10 cellular contexts compared by ENCODE assay signal in the genomic region with DNA sequence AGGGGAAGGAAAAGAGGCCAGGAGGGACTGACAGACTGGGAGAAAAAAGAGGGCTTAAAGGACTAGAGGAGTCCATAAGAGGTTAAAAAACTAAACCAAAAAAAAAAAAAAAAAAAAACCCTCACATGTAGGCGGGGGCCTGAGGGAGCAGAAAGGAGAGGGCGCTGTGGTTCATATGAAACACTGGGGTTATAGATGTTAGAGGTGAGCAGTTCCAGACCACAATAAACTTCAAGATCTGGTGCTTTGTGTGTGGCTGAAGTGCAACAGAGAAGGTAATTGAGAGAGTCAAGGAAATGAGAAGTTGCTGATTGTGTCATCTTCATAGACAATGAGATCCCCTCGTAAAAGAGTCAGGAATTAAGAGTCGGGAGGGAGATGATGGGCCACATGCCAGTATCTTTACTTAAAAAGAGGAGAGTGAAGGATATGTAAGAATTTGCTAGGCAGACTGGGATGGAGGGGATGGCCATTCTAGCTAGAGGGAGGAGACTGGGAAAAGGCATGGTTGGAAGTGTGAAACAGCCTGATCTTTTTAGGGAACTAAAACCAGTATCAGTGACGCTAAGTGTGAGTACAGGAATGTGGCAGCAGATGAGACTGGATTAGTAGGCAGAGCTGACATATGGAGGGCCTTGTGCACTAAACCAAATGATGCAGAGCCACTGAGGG. TPM values are rescaled to one million over a fixed set of nuclear protein-coding genes. Genes with fewer than 3 reads are reported as not detected.
A peak's percentile ranks its signal among the peaks of the same experiment; 100 is the strongest.
DNase-seq lines count a peak whose midpoint lies in the region; ATAC-seq lines count a peak whose summit lies in the region.
"Had no signal": no experiment of that assay in that cellular context is flagged by ENCODE, and none has a peak within 500 bp of the region (broad histone marks: within the 10 kb centered on the region; RNA-seq: fewer than 3 reads in every experiment).

No MANE protein-coding gene starts in this region.

- H3K9ac ChIP-seq in GM23248 (no peak overlapping the region), mesendoderm (ENCODE audit: low read length) (no peak overlapping the region)

- H2AK5ac ChIP-seq in mesendoderm (ENCODE audit: low read length) = no peak overlapping the region

- H3K9me3 ChIP-seq in GM23248 (ENCODE audit: low read depth) (no peaks in the 10 kb centered on the region), MG63 (no peaks in the 10 kb centered on the region)
- H3K9me3 ChIP-seq: testis had no signal

- no peaks in the 10 kb centered on the region for H3K9me2 ChIP-seq in GM23248 (ENCODE audit: insufficient read depth)

- H3K23ac ChIP-seq in mesendoderm (ENCODE audit: low read length) = no peak overlapping the region

- no peaks in the 10 kb centered on the region for H4K20me1 ChIP-seq in GM23248 (ENCODE audit: insufficient read depth)

- H4K8ac ChIP-seq in mesendoderm (ENCODE audit: low read depth, low read length) = no peak overlapping the region

- no peak overlapping the region for H2BK15ac ChIP-seq in mesendoderm (replicated peaks; ENCODE audit: low read depth)

- H3K56ac ChIP-seq in mesendoderm (ENCODE audit: low read length) = no peak overlapping the region

- H2BK120ac ChIP-seq in mesendoderm (ENCODE audit: low read depth, low read length) = no peak overlapping the region

- no peaks in the 10 kb centered on the region for H3F3A ChIP-seq in GM23248 (ENCODE audit: insufficient read depth)

- no peaks in the 10 kb centered on the region; the same call in 1 of the 2 replicates for H3K4me1 ChIP-seq in GM23248 (ENCODE audit: insufficient read depth)
- no peaks in the 10 kb centered on the region for H3K4me1 ChIP-seq in mesendoderm (ENCODE audit: control insufficient read depth, low read depth, low read length)
- H3K4me1 ChIP-seq: testis had no signal

- peak; percentile 80 for ATAC-seq in GM18498 (IDR thresholded peaks at IDR 0.05; ENCODE audit: unreplicated experiment)
- ATAC-seq in HG02763 (IDR thresholded peaks at IDR 0.05; ENCODE audit: unreplicated experiment) = no peak

- H3K79me2 ChIP-seq in GM23248 (ENCODE audit: insufficient read depth) = no peaks in the 10 kb centered on the region
- H3K79me2 ChIP-seq in mesendoderm (ENCODE audit: control insufficient read depth, insufficient read depth, low read length) = no peaks in the 10 kb centered on the region

- no peaks in the 10 kb centered on the region for H3K79me1 ChIP-seq in mesendoderm (ENCODE audit: low read length)

- H2BK5ac ChIP-seq in mesendoderm (ENCODE audit: low read length) = no peak overlapping the region

- H3K4me2 ChIP-seq in GM23248 (ENCODE audit: unreplicated experiment) (no peak overlapping the region), mesendoderm (ENCODE audit: low read length) (no peak overlapping the region)

- H3K18ac ChIP-seq in mesendoderm (ENCODE audit: low read length) = no peak overlapping the region

- no peak overlapping the region for H3K27ac ChIP-seq in GM23248
- no peak overlapping the region for H3K27ac ChIP-seq in mesendoderm (ENCODE audit: low read depth, low read length)
- H3K27ac ChIP-seq: testis had no signal

- H4K5ac ChIP-seq in mesendoderm (ENCODE audit: low read length) = no peak overlapping the region

- WGBS in GM23248 (ENCODE audit: low coverage in 1 of 2, low lambda C conversion rate in 2 of 2, missing lambda C conversion rate in 2 of 2), 2 experiments = 25 to 42% methylated on average over 3 to 5 of the region's 5 CpGs
- no CpG with 5 or more reads among the region's 5 CpGs for WGBS in mesendoderm (ENCODE audit: extremely low coverage, insufficient coverage, low lambda C conversion rate)

- in situ Hi-C loops in GM23248 (cut with MboI) = no loop called here

- no peak overlapping the region for H3K4ac ChIP-seq in mesendoderm (ENCODE audit: low read depth, low read length)

- H3K27me3 ChIP-seq in GM23248 (replicated peaks; ENCODE audit: insufficient read depth) (no peaks in the 10 kb centered on the region), mesendoderm (ENCODE audit: insufficient read depth, low read length, poor library complexity) (no peaks in the 10 kb centered on the region), MG63 (no peaks in the 10 kb centered on the region)
- H3K27me3 ChIP-seq: testis had no signal

- H3K36me3 ChIP-seq in GM23248 (ENCODE audit: low read depth) = no peaks in the 10 kb centered on the region
- H3K36me3 ChIP-seq in mesendoderm (ENCODE audit: control insufficient read depth, insufficient read depth, low read length) = no peaks in the 10 kb centered on the region
- no peaks in the 10 kb centered on the region for H3K36me3 ChIP-seq in MG63

- H3K4me3 ChIP-seq in GM23248 = no peak overlapping the region
- no peak overlapping the region for H3K4me3 ChIP-seq in mesendoderm (ENCODE audit: low read length)
- H3K4me3 ChIP-seq in MG63 = no peak overlapping the region
- H3K4me3 ChIP-seq: testis had no signal

- peak; percentile 0 for DNase-seq in GM23248
- DNase-seq in SIG-M5 (lab: John Stamatoyannopoulos, UW) = peak; percentile 7
- DNase-seq in mesendoderm = peak; percentile 38
- no peak for DNase-seq in SW480 (ENCODE audit: low spot score)
- DNase-seq in MG63 = no peak
- DNase-seq in NCI-H128 (lab: John Stamatoyannopoulos, UW; ENCODE audit: unreplicated experiment) = no peak
- DNase-seq: H7, testis had no signal

- H2AFZ ChIP-seq in GM23248 = no peak overlapping the region

RNA-seq across cellular contexts. Expression of gene OGT, which starts 18.4 kb away (rescaled TPM):
- 97.1 and 119 TPM in 2 replicates for total RNA-seq in GM23248 (2014; rRNA removed; shearing (Covaris generic))
- 31.5 and 42.1 TPM in 2 replicates for polyA plus RNA-seq in GM23248 (2016; fragmentation: Nextera tagmentation; extraction: Ambion mirVana)
- polyA plus RNA-seq in mesendoderm (2013, experiment 1 of 2) = 37.4 TPM
- polyA plus RNA-seq in mesendoderm (2013, experiment 2 of 2) = 35.7 TPM
- 47.0 and 68.8 TPM in 2 replicates for total RNA-seq in MG63 (2014; rRNA removed; shearing (Covaris generic); ENCODE audit: low replicate concordance)

Comparison
In these comparisons a context has a peak if more than half of its experiments do, and no peak if none do; other contexts are left out.
1. DNase-seq: peak in GM23248 (single experiment), SIG-M5 (single experiment) and mesendoderm (single experiment); none in SW480 (single experiment), MG63 (single experiment) and NCI-H128 (single experiment).